18 cellular contexts compared by ENCODE assay signal in genomic region chr9:17090041-17090440, GRCh38. TPM values are rescaled to one million over a fixed set of nuclear protein-coding genes. Genes with fewer than 3 reads are reported as not detected.
DNase-seq lines count a peak whose midpoint lies in the region; ATAC-seq and TF ChIP-seq lines count a peak whose summit lies in the region.
"Had no signal": no experiment of that assay in that cellular context is flagged by ENCODE, and none has a peak within 500 bp of the region (broad histone marks: within the 10 kb centered on the region; RNA-seq: fewer than 3 reads in every experiment).

No MANE protein-coding gene starts in this region.

- no peak for ATAC-seq in IMR-90 (ENCODE audit: low read depth)
- no peak for ATAC-seq in GM21423 (IDR thresholded peaks at IDR 0.05; ENCODE audit: unreplicated experiment)
- no peak for ATAC-seq in GM21528 (IDR thresholded peaks at IDR 0.05; ENCODE audit: low FRiP score, unreplicated experiment)
- ATAC-seq: CD8-positive, alpha-beta T cell; HCT116 had no signal

- no peak overlapping the region for H3K9ac ChIP-seq in IMR-90 (ENCODE audit: low read depth, low read length)
- H3K9ac ChIP-seq: BLaER1 had no signal

- no peaks in the 10 kb centered on the region for H3K36me3 ChIP-seq in IMR-90 (ENCODE audit: control insufficient read depth, insufficient read depth, low read length)
- no peaks in the 10 kb centered on the region for H3K36me3 ChIP-seq in H7 (replicated peaks; ENCODE audit: control insufficient read depth, insufficient read depth, low read length)
- H3K36me3 ChIP-seq: BLaER1 had no signal

- BruUV-seq in IMR-90 (replicated peaks; lab: Mats Ljungman, UMichigan), result no TSS peak

- TF ChIP-seq POLR2A in IMR-90 (IDR thresholded peaks at IDR 0.05; ENCODE audit: low read depth, low read length), result no peak

- no peaks in the 10 kb centered on the region for H3K4me1 ChIP-seq in IMR-90 (ENCODE audit: control insufficient read depth, insufficient read depth, low read length)
- H3K4me1 ChIP-seq: BLaER1, Caco-2 had no signal

- no CpG with 5 or more reads among the region's 1 CpG for WGBS in IMR-90 (ENCODE audit: extremely low coverage in 2 of 2, insufficient read length in 1 of 2), 2 experiments

- TF ChIP-seq CTCF in IMR-90 (conservative IDR thresholded peaks at IDR 0.05; ENCODE audit: low read depth, low read length) (no peak), fibroblast of mammary gland (conservative IDR thresholded peaks at IDR 0.05; ENCODE audit: control insufficient read depth, insufficient read depth, low read depth, low read length) (no peak)

- no peak overlapping the region for H3K23ac ChIP-seq in IMR-90 (ENCODE audit: low read depth, low read length)

- no peak overlapping the region for H4K8ac ChIP-seq in IMR-90 (ENCODE audit: low read depth in 2 of 2, low read length in 2 of 2)

- dilution Hi-C loops in IMR-90 (cut with HindIII; ENCODE audit: low sequenced_read_pairs, unreplicated experiment), result no loop called here

- intact Hi-C loops in IMR-90 (cut with micrococcal nuclease), result no loop called here

- H3K27me3 ChIP-seq in IMR-90 (ENCODE audit: control insufficient read depth, insufficient read depth, low read length) (no peaks in the 10 kb centered on the region), H7 (ENCODE audit: control insufficient read depth, insufficient read depth, low read length) (no peaks in the 10 kb centered on the region)
- H3K27me3 ChIP-seq: BLaER1 had no signal

- H3K18ac ChIP-seq in IMR-90 (ENCODE audit: low read depth, low read length), result no peak overlapping the region

- peak; percentile 33 for DNase-seq in ELR (ENCODE audit: low read depth)
- peak; percentile 2 for DNase-seq in IMR-90
- DNase-seq in fibroblast of mammary gland (ENCODE audit: low read depth), result peak; percentile 18
- DNase-seq in iris pigment epithelial cell (ENCODE audit: low read depth), result peak; percentile 5
- no peak for DNase-seq in H7
- DNase-seq in hepatic stellate cell (ENCODE audit: low spot score), result no peak
- DNase-seq: Caco-2; CD4-positive, CD25-positive, alpha-beta regulatory T cell; CD8-positive, alpha-beta T cell; DMS53; DMS79 treated with DMSO at 0.1 percent for 48 hours; GOT3 had no signal

- no peaks in the 10 kb centered on the region for H4K20me1 ChIP-seq in IMR-90 (ENCODE audit: insufficient read depth, low read length)
- H4K20me1 ChIP-seq: BLaER1 had no signal

- H2AK9ac ChIP-seq in IMR-90 (replicated peaks; ENCODE audit: low read depth, low read length, poor library complexity), result no peak overlapping the region

- H3K79me1 ChIP-seq in IMR-90 (ENCODE audit: low read depth in 1 of 2, low read length in 2 of 2), result no peaks in the 10 kb centered on the region

- H3K4me2 ChIP-seq in IMR-90 (ENCODE audit: low read depth, low read length), result no peak overlapping the region
- H3K4me2 ChIP-seq: BLaER1 had no signal

- H3K9me1 ChIP-seq in IMR-90 (ENCODE audit: insufficient read depth, low read length), result no peaks in the 10 kb centered on the region

- CTCF ChIA-PET in IMR-90 (lab: Yijun Ruan, JAX), result interaction anchor here (1.0 kb wide), 1 partner anchor 28 kb away, joined by 3 read pairs; no protein-coding TSS in a partner anchor

- H4K5ac ChIP-seq in IMR-90 (ENCODE audit: low read depth, low read length), result no peak overlapping the region

- in situ Hi-C loops in IMR-90 (cut with MboI; ENCODE audit: low sequenced_read_pairs), result no loop called here

- H2AFZ ChIP-seq in IMR-90 (replicated peaks; ENCODE audit: low read length, poor library complexity), result no peak overlapping the region

- no peak overlapping the region for H2BK15ac ChIP-seq in IMR-90 (ENCODE audit: low read depth, low read length)

- H3K4me3 ChIP-seq in IMR-90 (ENCODE audit: insufficient read depth, low read depth, low read length) (no peak overlapping the region), fibroblast of mammary gland (ENCODE audit: control insufficient read depth, low read depth, low read length) (no peak overlapping the region), H7 (ENCODE audit: insufficient read depth, low read depth, low read length) (no peak overlapping the region)
- H3K4me3 ChIP-seq: BLaER1 had no signal

- H2BK20ac ChIP-seq in IMR-90 (ENCODE audit: low read depth, low read length), result no peak overlapping the region

- no peak overlapping the region for H2BK5ac ChIP-seq in IMR-90 (ENCODE audit: low read depth, low read length, poor library complexity, severe bottlenecking)

- H2BK120ac ChIP-seq in IMR-90 (ENCODE audit: low read depth, low read length), result no peak overlapping the region

- no peaks in the 10 kb centered on the region for H3K9me3 ChIP-seq in IMR-90 (ENCODE audit: control insufficient read depth, insufficient read depth, low read length)
- H3K9me3 ChIP-seq: BLaER1, Caco-2 had no signal

- H3K14ac ChIP-seq in IMR-90 (replicated peaks; ENCODE audit: low read depth, low read length), result no peak overlapping the region

- no peak overlapping the region for H4K91ac ChIP-seq in IMR-90 (ENCODE audit: insufficient read depth, low read depth, low read length)

- POLR2A ChIA-PET in IMR-90 (lab: Charles Lee; ENCODE audit: unreplicated experiment), result no interaction called here

- no peak overlapping the region for H3K4ac ChIP-seq in IMR-90 (ENCODE audit: low read depth, low read length)

- no peak for TF ChIP-seq RAD21 in IMR-90 (IDR thresholded peaks at IDR 0.05; ENCODE audit: low read length)

- no peak overlapping the region for H3K56ac ChIP-seq in IMR-90 (ENCODE audit: extremely low read depth, insufficient read depth, low read length)

- H2AK5ac ChIP-seq in IMR-90 (ENCODE audit: low read depth, low read length), result no peak overlapping the region

- H3K27ac ChIP-seq in IMR-90 (ENCODE audit: insufficient read depth, low read length), result no peak overlapping the region
- H3K27ac ChIP-seq: 22Rv1, BLaER1, C4-2B had no signal

TF ChIP-seq in IMR-90, 13 proteins besides CTCF, POLR2A, EP300 and RAD21:
- TF ChIP-seq CHD1 (IDR thresholded peaks at IDR 0.05; ENCODE audit: low read depth, low read length) (no peak), FOS (IDR thresholded peaks at IDR 0.05; ENCODE audit: low read depth, low read length) (no peak), USF2 (IDR thresholded peaks at IDR 0.05; ENCODE audit: low read depth, low read length) (no peak), CEBPB (IDR thresholded peaks at IDR 0.05; ENCODE audit: low read depth, low read length) (no peak), MXI1 (IDR thresholded peaks at IDR 0.05; ENCODE audit: borderline replicate concordance, low read depth, low read length) (no peak), RCOR1 (IDR thresholded peaks at IDR 0.05; ENCODE audit: insufficient replicate concordance, low read length) (no peak), RFX5 (IDR thresholded peaks at IDR 0.05; ENCODE audit: low read depth, low read length) (no peak), NFE2L2 (IDR thresholded peaks at IDR 0.05; ENCODE audit: low read depth, low read length) (no peak), MAFK (IDR thresholded peaks at IDR 0.05; ENCODE audit: low read depth, low read length) (no peak), MAZ (IDR thresholded peaks at IDR 0.05; ENCODE audit: borderline replicate concordance, low read depth, low read length) (no peak), ELK1 (IDR thresholded peaks at IDR 0.05; ENCODE audit: borderline replicate concordance, low read depth, low read length) (no peak), BHLHE40 (IDR thresholded peaks at IDR 0.05; ENCODE audit: low read depth, low read length) (no peak), SMC3 (IDR thresholded peaks at IDR 0.05; ENCODE audit: low read depth, low read length) (no peak)

RNA-seq across cellular contexts. Expression of gene CNTLN, which starts 44.8 kb away (rescaled TPM):
- total RNA-seq in IMR-90 (2012; rRNA removed), result 5.9 and 10.6 TPM in 2 replicates
- 2.9 and 3.8 TPM in 2 replicates for polyA plus RNA-seq in IMR-90 (2012; rRNA removed)
- 0.73 and 1.1 TPM in 2 replicates for polyA plus RNA-seq in IMR-90 (2012; cell fraction: cytosol; rRNA removed)
- 1.4 and 4.3 TPM in 2 replicates for polyA plus RNA-seq in IMR-90 (2012; cell fraction: nucleus; rRNA removed; ENCODE audit: low replicate concordance)
- total RNA-seq in H7 (2014; rRNA removed; shearing (Covaris generic)), result 6.3 and 9.0 TPM in 2 replicates
- total RNA-seq: CD8-positive, alpha-beta T cell had no signal

Comparison
In these comparisons a context has a peak if more than half of its experiments do, and no peak if none do; other contexts are left out.
1. DNase-seq: peak in ELR (single experiment), IMR-90 (single experiment), fibroblast of mammary gland (single experiment) and iris pigment epithelial cell (single experiment); none in H7 (single experiment) and hepatic stellate cell (single experiment).